9 cellular contexts compared by ENCODE assay signal in the genomic region with DNA sequence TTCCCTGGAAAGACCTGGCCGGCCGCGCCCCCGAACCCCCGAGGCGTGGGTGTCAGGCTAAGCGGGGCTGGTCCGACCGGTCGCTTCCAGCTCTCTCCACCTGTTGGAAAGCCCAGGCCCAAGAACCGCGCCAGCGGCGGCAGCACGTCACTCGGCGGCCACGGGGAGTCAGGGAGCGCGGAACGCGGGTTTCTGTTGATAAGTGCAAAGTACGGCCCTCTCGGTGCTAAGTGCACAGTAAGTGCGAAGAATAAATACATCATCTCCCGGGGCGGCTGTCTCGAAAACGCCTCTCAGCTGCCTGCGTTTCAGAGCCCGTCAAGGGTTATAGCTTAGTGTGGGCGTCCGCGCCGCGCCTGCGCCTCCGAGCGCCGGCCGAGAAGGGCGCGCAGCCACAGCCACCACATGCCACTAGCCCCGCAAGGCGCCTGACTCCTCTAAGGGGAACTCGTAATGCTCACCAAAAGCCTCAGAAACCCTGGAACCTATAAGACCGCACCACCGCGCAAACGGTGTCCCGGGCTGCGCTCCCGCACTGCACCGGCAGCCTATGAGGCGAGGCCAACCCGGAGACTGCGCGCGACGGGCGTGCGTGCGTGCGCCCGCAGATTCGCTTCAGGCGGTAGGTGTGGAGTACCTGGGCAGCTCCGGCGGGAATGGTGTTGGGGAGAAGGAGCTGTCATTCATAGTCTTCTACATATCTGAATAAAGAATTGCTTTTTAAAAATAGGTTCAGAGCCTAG. TPM values are rescaled to one million over a fixed set of nuclear protein-coding genes. Genes with fewer than 3 reads are reported as not detected.
DNase-seq lines count a peak whose midpoint lies in the region; ATAC-seq and TF ChIP-seq lines count a peak whose summit lies in the region.
"Had no signal": no experiment of that assay in that cellular context is flagged by ENCODE, and none has a peak within 500 bp of the region (broad histone marks: within the 10 kb centered on the region; RNA-seq: fewer than 3 reads in every experiment).

No MANE protein-coding gene starts in this region.

- peak overlapping the region; percentile 13 for H3K27ac Mint-ChIP-seq in activated CD4-positive, alpha-beta T cell treated with anti-CD3 and anti-CD28 coated beads, Interleukin-2, amount 10 ng/mL, durations not matched to agents 7 days and 5 days
- no peak overlapping the region for H3K27ac Mint-ChIP-seq in effector memory CD8-positive, alpha-beta T cell
- H3K27ac Mint-ChIP-seq: activated naive CD4-positive, alpha-beta T cell treated with anti-CD3 and anti-CD28 coated beads, Interleukin-2, amount 50 U/mL, for 24 hours had no signal

- H3K27me3 ChIP-seq in ascending aorta (no peaks in the 10 kb centered on the region), suprapubic skin (peaks cover 92% of the 10 kb centered on the region)

- H3K27ac ChIP-seq in ascending aorta (peak overlapping the region; percentile 93 to 95), suprapubic skin (peak overlapping the region; percentile 81)

- DNase-seq in activated CD4-positive, alpha-beta T cell treated with anti-CD3 and anti-CD28 coated beads, Interleukin-2, amount 10 ng/mL, durations not matched to agents 7 days and 5 days, result no peak
- no peak for DNase-seq in activated CD4-positive, alpha-beta T cell treated with anti-CD3 and anti-CD28 coated beads for 4 hours
- DNase-seq in ascending aorta (ENCODE audit: low spot score in 2 of 2), result peak in 1 of 2 donors; percentile 77
- peak; percentile 78 for DNase-seq in islet precursor cell
- DNase-seq in suprapubic skin (ENCODE audit: low spot score in 2 of 2), result peak in 1 of 2 donors; percentile 79
- DNase-seq in effector memory CD8-positive, alpha-beta T cell, result no peak
- no peak for DNase-seq in stimulated activated CD4-positive, alpha-beta T cell treated with anti-CD3 and anti-CD28 coated beads, Interleukin-4, amount 100 ng/mL, for 1 hour
- no peak for DNase-seq in NCI-H1092 treated with DMSO at 0.1 percent for 48 hours (lab: John Stamatoyannopoulos, UW)

- no peak for TF ChIP-seq EP300 in suprapubic skin (IDR thresholded peaks at IDR 0.05)

- H3K36me3 ChIP-seq in ascending aorta, result no peaks in the 10 kb centered on the region
- no peaks in the 10 kb centered on the region for H3K36me3 ChIP-seq in suprapubic skin

- intact Hi-C loops in ascending aorta (cut with DNase I), result loop anchor here (1.0 to 5.0 kb wide), 5 partner anchors 9 to 689 kb away; partner anchors contain the start of genes CEP162 and TBX18

- H3K9me3 ChIP-seq in ascending aorta (no peaks in the 10 kb centered on the region), suprapubic skin (no peaks in the 10 kb centered on the region)

- TF ChIP-seq CTCF in ascending aorta (IDR thresholded peaks at IDR 0.05), result peak in 1 of 3 experiments; percentile 11
- no peak for TF ChIP-seq CTCF in suprapubic skin (IDR thresholded peaks at IDR 0.05)

- H3K4me1 ChIP-seq in ascending aorta (no peaks in the 10 kb centered on the region), suprapubic skin (peaks cover 21% of the 10 kb centered on the region)

- H3K36me3 Mint-ChIP-seq in activated CD4-positive, alpha-beta T cell treated with anti-CD3 and anti-CD28 coated beads, Interleukin-2, amount 10 ng/mL, durations not matched to agents 7 days and 5 days (ENCODE audit: low read depth), result no peaks in the 10 kb centered on the region
- H3K36me3 Mint-ChIP-seq in effector memory CD8-positive, alpha-beta T cell (ENCODE audit: insufficient read depth), result no peaks in the 10 kb centered on the region
- H3K36me3 Mint-ChIP-seq: activated naive CD4-positive, alpha-beta T cell treated with anti-CD3 and anti-CD28 coated beads, Interleukin-2, amount 50 U/mL, for 24 hours had no signal

- CTCF ChIA-PET in activated CD4-positive, alpha-beta T cell treated with anti-CD3 and anti-CD28 coated beads, Interleukin-2, amount 10 ng/mL, durations not matched to agents 7 days and 5 days (lab: Charles Lee), result interaction anchor here (1.2 kb wide), 1 partner anchor 11 kb away, joined by 5 read pairs; no protein-coding TSS in a partner anchor

- H3K4me3 ChIP-seq in ascending aorta (peak overlapping the region; percentile 61 to 74), suprapubic skin (peak overlapping the region; percentile 53)

- no peaks in the 10 kb centered on the region for H3K9me3 Mint-ChIP-seq in activated CD4-positive, alpha-beta T cell treated with anti-CD3 and anti-CD28 coated beads, Interleukin-2, amount 10 ng/mL, durations not matched to agents 7 days and 5 days
- peaks cover 0 to 1% of the 10 kb centered on the region in 2 donors for H3K9me3 Mint-ChIP-seq in effector memory CD8-positive, alpha-beta T cell

- WGBS in suprapubic skin, result 2% methylated on average over 23 of the region's 69 CpGs

- ATAC-seq in effector memory CD8-positive, alpha-beta T cell (replicated peaks), result no peak

- POLR2A ChIA-PET in activated CD4-positive, alpha-beta T cell treated with anti-CD3 and anti-CD28 coated beads, Interleukin-2, amount 10 ng/mL, durations not matched to agents 7 days and 5 days (lab: Charles Lee), result no interaction called here

- peaks cover 64% of the 10 kb centered on the region for H3K27me3 Mint-ChIP-seq in activated CD4-positive, alpha-beta T cell treated with anti-CD3 and anti-CD28 coated beads, Interleukin-2, amount 10 ng/mL, durations not matched to agents 7 days and 5 days
- peaks cover 47 to 86% of the 10 kb centered on the region in 2 donors for H3K27me3 Mint-ChIP-seq in effector memory CD8-positive, alpha-beta T cell

- H3K4me3 Mint-ChIP-seq in activated CD4-positive, alpha-beta T cell treated with anti-CD3 and anti-CD28 coated beads, Interleukin-2, amount 10 ng/mL, durations not matched to agents 7 days and 5 days, result peak overlapping the region; percentile 32
- peak overlapping the region in 1 of 2 donors; percentile 14 for H3K4me3 Mint-ChIP-seq in effector memory CD8-positive, alpha-beta T cell
- H3K4me3 Mint-ChIP-seq: activated naive CD4-positive, alpha-beta T cell treated with anti-CD3 and anti-CD28 coated beads, Interleukin-2, amount 50 U/mL, for 24 hours had no signal

- H3K4me1 Mint-ChIP-seq in activated CD4-positive, alpha-beta T cell treated with anti-CD3 and anti-CD28 coated beads, Interleukin-2, amount 10 ng/mL, durations not matched to agents 7 days and 5 days, result no peaks in the 10 kb centered on the region
- H3K4me1 Mint-ChIP-seq in effector memory CD8-positive, alpha-beta T cell (ENCODE audit: low read depth in 2 of 2), result peaks cover 0 to 3% of the 10 kb centered on the region in 2 donors
- H3K4me1 Mint-ChIP-seq: activated naive CD4-positive, alpha-beta T cell treated with anti-CD3 and anti-CD28 coated beads, Interleukin-2, amount 50 U/mL, for 24 hours had no signal

- no peak for TF ChIP-seq POLR2A in suprapubic skin (IDR thresholded peaks at IDR 0.05)

RNA-seq across cellular contexts. Expression of gene TBX18, which starts 9.2 kb away (rescaled TPM):
- total RNA-seq in activated CD4-positive, alpha-beta T cell treated with anti-CD3 and anti-CD28 coated beads, Interleukin-2, amount 10 ng/mL, durations not matched to agents 7 days and 5 days, result not detected
- total RNA-seq in ascending aorta (81.0 TPM), suprapubic skin (1 to 10 TPM in 3 of 4 donors, under 1 TPM in 1; 0.62 to 4.2 (median 2.7) TPM)

Comparison
In these comparisons a context has a peak if more than half of its experiments do, and no peak if none do; other contexts are left out.
1. RNA of gene TBX18, which starts 9.2 kb away (total RNA-seq): 81.0 TPM in ascending aorta (single experiment); 0.62 to 4.2 TPM in suprapubic skin and not detected in activated CD4-positive, alpha-beta T cell treated with anti-CD3 and anti-CD28 coated beads, Interleukin-2, amount 10 ng/mL, durations not matched to agents 7 days and 5 days; every median in the first group is over 10 times any median in the second.